Comparison of ENCODE assay signal across 27 cellular contexts in genomic region chrX:139078342-139078741, GRCh38.
"Had no signal": no experiment of that assay in that cellular context is flagged by ENCODE, and none has a peak within 500 bp of the region (broad histone marks: within the 10 kb centered on the region; RNA-seq: fewer than 3 reads in every experiment).

No MANE protein-coding gene starts in this region.

- H3K4me1 ChIP-seq: Peyer's patch had no signal

- DNase-seq: activated B cell treated with CpG ODN at 0.5 μM for 24 hours; activated CD4-positive, alpha-beta T cell treated with anti-CD3 and anti-CD28 coated beads for 1 hour; activated CD4-positive, alpha-beta T cell treated with anti-CD3 and anti-CD28 coated beads, Interleukin-2, amount 10 ng/mL, durations not matched to agents 24 days and 14 days; activated CD4-positive, alpha-beta T cell treated with anti-CD3 and anti-CD28 coated beads, Interleukin-2, amount 50 U/mL, for 48 hours; activated CD8-positive, alpha-beta memory T cell treated with anti-CD3 and anti-CD28 coated beads, Interleukin-2, amount 10 ng/mL, durations not matched to agents 7 days and 5 days; activated effector memory CD4-positive, alpha-beta T cell treated with anti-CD3 and anti-CD28 coated beads, Interleukin-2, amount 50 U/mL, for 16 hours; activated naive CD4-positive, alpha-beta T cell treated with Interleukin-2 at 50 U/mL for 16 hours; activated naive CD8-positive, alpha-beta T cell treated with anti-CD3 and anti-CD28 coated beads, Interleukin-2, amount 50 U/mL, for 24 hours; activated T-cell treated with anti-CD3 and anti-CD28 coated beads, Interleukin-2, amount 50 U/mL, for 24 hours; amygdala; brain microvascular endothelial cell; Kasumi-1; NCI-H146; NCI-H187 treated with DMSO at 0.1 percent for 48 hours; NCI-H2171 treated with DMSO at 0.1 percent for 48 hours; NCI-H345; NCI-H510A; NCI-H526 treated with DMSO at 0.1 percent for 48 hours; NCI-H82; Peyer's patch; SHP77; T-cell; T-helper 2 cell had no signal

- H3K27me3 ChIP-seq: brain microvascular endothelial cell, cardiac muscle cell, Peyer's patch, SJSA1 had no signal

- FAIRE-seq: TTC549 had no signal

- H3K9me3 ChIP-seq: Peyer's patch, SJSA1 had no signal

- H3K27ac ChIP-seq: brain microvascular endothelial cell, cardiac muscle cell, Peyer's patch had no signal

- H3K4me3 ChIP-seq: cardiac muscle cell, Peyer's patch, SJSA1 had no signal

- H3K36me3 ChIP-seq: brain microvascular endothelial cell, cardiac muscle cell, Peyer's patch, SJSA1 had no signal

- ATAC-seq: activated CD8-positive, alpha-beta memory T cell treated with anti-CD3 and anti-CD28 coated beads, Interleukin-2, amount 10 ng/mL, durations not matched to agents 7 days and 5 days; activated naive CD4-positive, alpha-beta T cell treated with anti-CD3 and anti-CD28 coated beads, Interleukin-2, amount 50 U/mL, for 72 hours; activated naive CD8-positive, alpha-beta T cell treated with anti-CD3 and anti-CD28 coated beads, Interleukin-2, amount 50 U/mL, for 24 hours; T-cell had no signal
